ENCODE assay signal across 1 cellular context in the genomic region with DNA sequence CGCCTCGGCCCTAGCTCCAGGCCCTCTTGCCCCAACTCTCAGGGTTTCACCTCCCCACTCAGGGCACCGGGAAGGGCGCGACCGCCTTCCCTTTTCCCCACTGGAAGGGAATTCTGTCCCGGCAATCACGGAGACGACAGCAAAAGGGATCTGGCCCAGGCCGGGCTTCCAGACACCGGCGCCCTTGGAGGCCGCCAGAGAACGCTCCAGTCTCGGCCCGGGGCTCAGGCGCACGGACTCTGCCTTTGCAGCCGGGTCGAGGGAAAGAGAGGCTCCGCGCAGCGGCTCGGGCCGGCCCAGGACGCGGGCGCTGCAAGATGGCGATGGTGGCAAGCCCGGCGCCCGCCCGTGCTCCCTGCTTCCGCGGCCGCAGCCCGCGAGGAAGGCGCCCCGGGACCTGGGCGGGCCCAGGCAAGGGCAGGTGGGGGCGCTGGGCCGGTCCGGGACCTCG.
TF ChIP-seq lines count a peak whose summit lies in the region.

No MANE protein-coding gene starts in this region.

TF ChIP-seq in GM23338, 12 proteins besides CTCF, POLR2A, EP300 and RAD21 (continued from another document):
- TF ChIP-seq, protein P1, sequence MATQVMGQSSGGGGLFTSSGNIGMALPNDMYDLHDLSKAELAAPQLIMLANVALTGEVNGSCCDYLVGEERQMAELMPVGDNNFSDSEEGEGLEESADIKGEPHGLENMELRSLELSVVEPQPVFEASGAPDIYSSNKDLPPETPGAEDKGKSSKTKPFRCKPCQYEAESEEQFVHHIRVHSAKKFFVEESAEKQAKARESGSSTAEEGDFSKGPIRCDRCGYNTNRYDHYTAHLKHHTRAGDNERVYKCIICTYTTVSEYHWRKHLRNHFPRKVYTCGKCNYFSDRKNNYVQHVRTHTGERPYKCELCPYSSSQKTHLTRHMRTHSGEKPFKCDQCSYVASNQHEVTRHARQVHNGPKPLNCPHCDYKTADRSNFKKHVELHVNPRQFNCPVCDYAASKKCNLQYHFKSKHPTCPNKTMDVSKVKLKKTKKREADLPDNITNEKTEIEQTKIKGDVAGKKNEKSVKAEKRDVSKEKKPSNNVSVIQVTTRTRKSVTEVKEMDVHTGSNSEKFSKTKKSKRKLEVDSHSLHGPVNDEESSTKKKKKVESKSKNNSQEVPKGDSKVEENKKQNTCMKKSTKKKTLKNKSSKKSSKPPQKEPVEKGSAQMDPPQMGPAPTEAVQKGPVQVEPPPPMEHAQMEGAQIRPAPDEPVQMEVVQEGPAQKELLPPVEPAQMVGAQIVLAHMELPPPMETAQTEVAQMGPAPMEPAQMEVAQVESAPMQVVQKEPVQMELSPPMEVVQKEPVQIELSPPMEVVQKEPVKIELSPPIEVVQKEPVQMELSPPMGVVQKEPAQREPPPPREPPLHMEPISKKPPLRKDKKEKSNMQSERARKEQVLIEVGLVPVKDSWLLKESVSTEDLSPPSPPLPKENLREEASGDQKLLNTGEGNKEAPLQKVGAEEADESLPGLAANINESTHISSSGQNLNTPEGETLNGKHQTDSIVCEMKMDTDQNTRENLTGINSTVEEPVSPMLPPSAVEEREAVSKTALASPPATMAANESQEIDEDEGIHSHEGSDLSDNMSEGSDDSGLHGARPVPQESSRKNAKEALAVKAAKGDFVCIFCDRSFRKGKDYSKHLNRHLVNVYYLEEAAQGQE (IDR thresholded peaks at IDR 0.05; ENCODE audit: unreplicated experiment): no peak
- TF ChIP-seq, protein P2, sequence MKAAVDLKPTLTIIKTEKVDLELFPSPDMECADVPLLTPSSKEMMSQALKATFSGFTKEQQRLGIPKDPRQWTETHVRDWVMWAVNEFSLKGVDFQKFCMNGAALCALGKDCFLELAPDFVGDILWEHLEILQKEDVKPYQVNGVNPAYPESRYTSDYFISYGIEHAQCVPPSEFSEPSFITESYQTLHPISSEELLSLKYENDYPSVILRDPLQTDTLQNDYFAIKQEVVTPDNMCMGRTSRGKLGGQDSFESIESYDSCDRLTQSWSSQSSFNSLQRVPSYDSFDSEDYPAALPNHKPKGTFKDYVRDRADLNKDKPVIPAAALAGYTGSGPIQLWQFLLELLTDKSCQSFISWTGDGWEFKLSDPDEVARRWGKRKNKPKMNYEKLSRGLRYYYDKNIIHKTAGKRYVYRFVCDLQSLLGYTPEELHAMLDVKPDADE (IDR thresholded peaks at IDR 0.05): no peak
- TF ChIP-seq EZH2phosphoT487 (IDR thresholded peaks at IDR 0.05; ENCODE audit: unreplicated experiment) (no peak), JUNB (IDR thresholded peaks at IDR 0.05; ENCODE audit: unreplicated experiment) (no peak)
- TF ChIP-seq, protein P3, sequence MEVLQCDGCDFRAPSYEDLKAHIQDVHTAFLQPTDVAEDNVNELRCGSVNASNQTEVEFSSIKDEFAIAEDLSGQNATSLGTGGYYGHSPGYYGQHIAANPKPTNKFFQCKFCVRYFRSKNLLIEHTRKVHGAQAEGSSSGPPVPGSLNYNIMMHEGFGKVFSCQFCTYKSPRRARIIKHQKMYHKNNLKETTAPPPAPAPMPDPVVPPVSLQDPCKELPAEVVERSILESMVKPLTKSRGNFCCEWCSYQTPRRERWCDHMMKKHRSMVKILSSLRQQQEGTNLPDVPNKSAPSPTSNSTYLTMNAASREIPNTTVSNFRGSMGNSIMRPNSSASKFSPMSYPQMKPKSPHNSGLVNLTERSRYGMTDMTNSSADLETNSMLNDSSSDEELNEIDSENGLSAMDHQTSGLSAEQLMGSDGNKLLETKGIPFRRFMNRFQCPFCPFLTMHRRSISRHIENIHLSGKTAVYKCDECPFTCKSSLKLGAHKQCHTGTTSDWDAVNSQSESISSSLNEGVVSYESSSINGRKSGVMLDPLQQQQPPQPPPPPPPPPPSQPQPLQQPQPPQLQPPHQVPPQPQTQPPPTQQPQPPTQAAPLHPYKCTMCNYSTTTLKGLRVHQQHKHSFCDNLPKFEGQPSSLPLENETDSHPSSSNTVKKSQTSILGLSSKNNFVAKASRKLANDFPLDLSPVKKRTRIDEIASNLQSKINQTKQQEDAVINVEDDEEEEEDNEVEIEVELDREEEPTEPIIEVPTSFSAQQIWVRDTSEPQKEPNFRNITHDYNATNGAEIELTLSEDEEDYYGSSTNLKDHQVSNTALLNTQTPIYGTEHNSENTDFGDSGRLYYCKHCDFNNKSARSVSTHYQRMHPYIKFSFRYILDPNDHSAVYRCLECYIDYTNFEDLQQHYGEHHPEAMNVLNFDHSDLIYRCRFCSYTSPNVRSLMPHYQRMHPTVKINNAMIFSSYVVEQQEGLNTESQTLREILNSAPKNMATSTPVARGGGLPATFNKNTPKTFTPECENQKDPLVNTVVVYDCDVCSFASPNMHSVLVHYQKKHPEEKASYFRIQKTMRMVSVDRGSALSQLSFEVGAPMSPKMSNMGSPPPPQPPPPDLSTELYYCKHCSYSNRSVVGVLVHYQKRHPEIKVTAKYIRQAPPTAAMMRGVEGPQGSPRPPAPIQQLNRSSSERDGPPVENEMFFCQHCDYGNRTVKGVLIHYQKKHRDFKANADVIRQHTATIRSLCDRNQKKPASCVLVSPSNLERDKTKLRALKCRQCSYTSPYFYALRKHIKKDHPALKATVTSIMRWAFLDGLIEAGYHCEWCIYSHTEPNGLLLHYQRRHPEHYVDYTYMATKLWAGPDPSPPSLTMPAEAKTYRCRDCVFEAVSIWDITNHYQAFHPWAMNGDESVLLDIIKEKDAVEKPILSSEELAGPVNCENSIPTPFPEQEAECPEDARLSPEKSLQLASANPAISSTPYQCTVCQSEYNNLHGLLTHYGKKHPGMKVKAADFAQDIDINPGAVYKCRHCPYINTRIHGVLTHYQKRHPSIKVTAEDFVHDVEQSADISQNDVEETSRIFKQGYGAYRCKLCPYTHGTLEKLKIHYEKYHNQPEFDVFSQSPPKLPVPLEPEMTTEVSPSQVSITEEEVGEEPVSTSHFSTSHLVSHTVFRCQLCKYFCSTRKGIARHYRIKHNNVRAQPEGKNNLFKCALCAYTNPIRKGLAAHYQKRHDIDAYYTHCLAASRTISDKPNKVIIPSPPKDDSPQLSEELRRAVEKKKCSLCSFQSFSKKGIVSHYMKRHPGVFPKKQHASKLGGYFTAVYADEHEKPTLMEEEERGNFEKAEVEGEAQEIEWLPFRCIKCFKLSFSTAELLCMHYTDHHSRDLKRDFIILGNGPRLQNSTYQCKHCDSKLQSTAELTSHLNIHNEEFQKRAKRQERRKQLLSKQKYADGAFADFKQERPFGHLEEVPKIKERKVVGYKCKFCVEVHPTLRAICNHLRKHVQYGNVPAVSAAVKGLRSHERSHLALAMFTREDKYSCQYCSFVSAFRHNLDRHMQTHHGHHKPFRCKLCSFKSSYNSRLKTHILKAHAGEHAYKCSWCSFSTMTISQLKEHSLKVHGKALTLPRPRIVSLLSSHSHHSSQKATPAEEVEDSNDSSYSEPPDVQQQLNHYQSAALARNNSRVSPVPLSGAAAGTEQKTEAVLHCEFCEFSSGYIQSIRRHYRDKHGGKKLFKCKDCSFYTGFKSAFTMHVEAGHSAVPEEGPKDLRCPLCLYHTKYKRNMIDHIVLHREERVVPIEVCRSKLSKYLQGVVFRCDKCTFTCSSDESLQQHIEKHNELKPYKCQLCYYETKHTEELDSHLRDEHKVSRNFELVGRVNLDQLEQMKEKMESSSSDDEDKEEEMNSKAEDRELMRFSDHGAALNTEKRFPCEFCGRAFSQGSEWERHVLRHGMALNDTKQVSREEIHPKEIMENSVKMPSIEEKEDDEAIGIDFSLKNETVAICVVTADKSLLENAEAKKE (CRISPR knock-in tag; IDR thresholded peaks at IDR 0.05): no peak
